ENCODE assay signal across 18 cellular contexts in the genomic region with DNA sequence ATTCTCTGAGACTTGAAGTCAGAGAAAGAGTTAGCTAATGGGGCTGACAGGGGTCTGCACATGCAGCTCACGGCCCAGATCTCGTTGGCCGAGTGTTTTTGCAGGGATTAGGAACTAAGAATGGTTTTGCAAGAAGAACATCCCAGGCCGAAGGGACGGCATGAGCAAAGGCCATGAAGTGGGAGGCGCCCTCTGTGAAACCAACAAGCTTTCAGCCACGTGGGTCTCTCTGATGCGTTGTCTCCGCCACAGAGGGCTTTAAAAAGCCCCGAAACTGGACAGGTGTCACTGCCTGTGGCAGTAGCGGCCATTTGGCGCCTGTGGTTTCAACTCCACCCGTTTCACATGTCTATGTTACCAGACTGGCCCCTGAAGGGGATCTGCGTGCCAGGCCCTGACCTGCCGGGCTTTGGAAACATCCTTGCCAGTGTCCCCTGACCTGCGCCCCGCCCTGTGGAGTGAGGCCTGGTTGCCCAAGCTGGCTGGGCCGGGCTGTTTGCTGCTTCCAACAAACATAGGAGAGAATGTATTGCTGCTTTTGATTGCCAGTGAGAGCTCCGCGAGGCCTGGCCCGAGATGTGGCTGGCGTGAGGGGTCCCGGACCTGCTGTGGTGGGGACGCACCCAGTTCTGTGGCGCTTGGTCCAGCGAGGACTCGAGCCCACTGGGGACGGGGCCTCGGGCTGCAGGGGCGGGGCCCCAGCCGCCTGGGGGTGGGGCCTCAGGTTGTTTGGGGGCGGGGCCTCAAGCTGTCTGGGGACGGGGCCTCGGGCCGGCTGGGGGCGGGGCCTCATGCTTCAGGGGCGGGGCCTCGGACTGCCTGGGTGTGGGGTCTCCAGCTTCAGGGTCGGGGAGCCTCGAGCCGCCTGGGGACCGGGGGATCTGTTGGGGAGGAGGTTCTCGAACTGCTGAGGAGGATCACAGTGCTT. TPM values are rescaled to one million over a fixed set of nuclear protein-coding genes. Genes with fewer than 3 reads are reported as not detected.
DNase-seq lines count a peak whose midpoint lies in the region; ATAC-seq, FAIRE-seq and TF ChIP-seq lines count a peak whose summit lies in the region.
"Had no signal": no experiment of that assay in that cellular context is flagged by ENCODE, and none has a peak within 500 bp of the region (broad histone marks: within the 10 kb centered on the region; RNA-seq: fewer than 3 reads in every experiment).

No MANE protein-coding gene starts in this region.

- H3K27me3 ChIP-seq in upper lobe of right lung, result no peaks in the 10 kb centered on the region
- H3K27me3 ChIP-seq: body of pancreas, pancreas, suprapubic skin had no signal

- intact Hi-C loops in upper lobe of right lung (cut with DNase I), result no loop called here

- H3K36me3 Mint-ChIP-seq in HFFc6 (ENCODE audit: low read depth), result no peaks in the 10 kb centered on the region
- H3K36me3 Mint-ChIP-seq: activated CD8-positive, alpha-beta memory T cell treated with anti-CD3 and anti-CD28 coated beads, Interleukin-2, amount 10 ng/mL, durations not matched to agents 7 days and 5 days; immature natural killer cell had no signal

- no peak overlapping the region for H3K4me3 Mint-ChIP-seq in HFFc6
- H3K4me3 Mint-ChIP-seq: activated CD8-positive, alpha-beta memory T cell treated with anti-CD3 and anti-CD28 coated beads, Interleukin-2, amount 10 ng/mL, durations not matched to agents 7 days and 5 days; activated naive CD4-positive, alpha-beta T cell treated with anti-CD3 and anti-CD28 coated beads for 36 hours; immature natural killer cell had no signal

- peaks cover 6% of the 10 kb centered on the region; the same call in 1 of the 2 replicates for H3K4me1 Mint-ChIP-seq in HFFc6 (ENCODE audit: low read depth)
- H3K4me1 Mint-ChIP-seq: activated CD8-positive, alpha-beta memory T cell treated with anti-CD3 and anti-CD28 coated beads, Interleukin-2, amount 10 ng/mL, durations not matched to agents 7 days and 5 days; immature natural killer cell had no signal

- no peaks in the 10 kb centered on the region for H3K36me3 ChIP-seq in upper lobe of right lung
- H3K36me3 ChIP-seq: pancreas, suprapubic skin had no signal

- FAIRE-seq in HTR-8/SVneo (lab: Jason Lieb, UNC), result no peak
- FAIRE-seq: pancreas had no signal

- peaks cover 4% of the 10 kb centered on the region; the same call in 1 of the 2 replicates for H3K9me3 Mint-ChIP-seq in HFFc6

- ATAC-seq in HG03280 (IDR thresholded peaks at IDR 0.05; ENCODE audit: unreplicated experiment), result peak; percentile 84
- ATAC-seq in esophagus mucosa, result peak; percentile 11
- peak; percentile 14 for ATAC-seq in upper lobe of right lung
- no peak for ATAC-seq in GM21447 (IDR thresholded peaks at IDR 0.05; ENCODE audit: unreplicated experiment)
- ATAC-seq: activated CD8-positive, alpha-beta memory T cell treated with anti-CD3 and anti-CD28 coated beads, Interleukin-2, amount 10 ng/mL, durations not matched to agents 7 days and 5 days; body of pancreas; pancreas had no signal

- no peak overlapping the region for H3K4me3 ChIP-seq in upper lobe of right lung
- H3K4me3 ChIP-seq: body of pancreas, pancreas, SK-N-MC, suprapubic skin had no signal

- no peak overlapping the region for H3K27ac Mint-ChIP-seq in HFFc6
- H3K27ac Mint-ChIP-seq: activated CD8-positive, alpha-beta memory T cell treated with anti-CD3 and anti-CD28 coated beads, Interleukin-2, amount 10 ng/mL, durations not matched to agents 7 days and 5 days; activated naive CD4-positive, alpha-beta T cell treated with anti-CD3 and anti-CD28 coated beads for 36 hours; immature natural killer cell had no signal

- TF ChIP-seq CTCF in upper lobe of right lung (IDR thresholded peaks at IDR 0.05) (no peak), HFFc6 (IDR thresholded peaks at IDR 0.05) (no peak)

- H3K27me3 Mint-ChIP-seq in HFFc6 (ENCODE audit: insufficient read depth), result peaks cover 6% of the 10 kb centered on the region
- H3K27me3 Mint-ChIP-seq: activated CD8-positive, alpha-beta memory T cell treated with anti-CD3 and anti-CD28 coated beads, Interleukin-2, amount 10 ng/mL, durations not matched to agents 7 days and 5 days had no signal

- H3K27ac ChIP-seq in upper lobe of right lung, result no peak overlapping the region
- H3K27ac ChIP-seq: body of pancreas, pancreas, SK-N-MC, suprapubic skin, VCaP had no signal

- DNase-seq in stimulated activated CD4-positive, alpha-beta T cell treated with anti-CD3 and anti-CD28 coated beads, Interleukin-15, amount 100 ng/mL, for 24 hours, result peak; percentile 4
- no peak for DNase-seq in stimulated activated CD4-positive, alpha-beta T cell treated with anti-CD3 and anti-CD28 coated beads, Interleukin-1b, Interleukin-23, amount 100 ng/mL, for 48 hours
- DNase-seq in upper lobe of right lung (no peak), HFFc6 (no peak), HTR-8/SVneo (ENCODE audit: insufficient read length, low spot score) (no peak)
- DNase-seq: activated CD8-positive, alpha-beta memory T cell treated with anti-CD3 and anti-CD28 coated beads, Interleukin-2, amount 10 ng/mL, durations not matched to agents 7 days and 5 days; activated naive CD4-positive, alpha-beta T cell treated with anti-CD3 and anti-CD28 coated beads for 36 hours; body of pancreas; Calu3; immature natural killer cell; NCI-H2081 treated with DMSO at 0.1 percent for 48 hours; pancreas had no signal

- no peaks in the 10 kb centered on the region for H3K4me1 ChIP-seq in upper lobe of right lung
- H3K4me1 ChIP-seq: body of pancreas, pancreas, suprapubic skin had no signal

- H3K9me3 ChIP-seq in upper lobe of right lung, result no peaks in the 10 kb centered on the region
- H3K9me3 ChIP-seq: body of pancreas, pancreas, suprapubic skin had no signal

RNA-seq across cellular contexts. Expression of gene GOLGA6L2, which starts 30.4 kb away (rescaled TPM):
- total RNA-seq in esophagus mucosa (not detected), upper lobe of right lung (not detected)
- total RNA-seq in HFFc6 (2021; fragmentation: NEBNext Ultra II Directional; extraction: Animal tissue kit (Norgen Biotek cat#: 25700)), result not detected
- total RNA-seq: activated CD8-positive, alpha-beta memory T cell treated with anti-CD3 and anti-CD28 coated beads, Interleukin-2, amount 10 ng/mL, durations not matched to agents 7 days and 5 days; activated naive CD4-positive, alpha-beta T cell treated with anti-CD3 and anti-CD28 coated beads for 36 hours; body of pancreas; Calu3; pancreas; suprapubic skin had no signal
